ENCODE assay signal across 21 cellular contexts in genomic region chr7:51467384-51468017, GRCh38.
DNase-seq lines count a peak whose midpoint lies in the region; ATAC-seq and TF ChIP-seq lines count a peak whose summit lies in the region.
"Had no signal": no experiment of that assay in that cellular context is flagged by ENCODE, and none has a peak within 500 bp of the region (broad histone marks: within the 10 kb centered on the region; RNA-seq: fewer than 3 reads in every experiment).

No MANE protein-coding gene starts in this region.

- TF ChIP-seq POLR2A in Peyer's patch (IDR thresholded peaks at IDR 0.05): no peak

- no peak overlapping the region for H3K4me3 ChIP-seq in DND-41 (ENCODE audit: low read depth in 1 of 2, low read length in 2 of 2)
- H3K4me3 ChIP-seq in Peyer's patch: no peak overlapping the region
- H3K4me3 ChIP-seq: right atrium auricular region, spleen had no signal

- H3K27me3 Mint-ChIP-seq in activated CD8-positive, alpha-beta memory T cell treated with anti-CD3 and anti-CD28 coated beads, Interleukin-2, amount 10 ng/mL, durations not matched to agents 7 days and 5 days: peaks cover 13% of the 10 kb centered on the region
- H3K27me3 Mint-ChIP-seq in activated CD8-positive, alpha-beta T cell treated with anti-CD3 and anti-CD28 coated beads, Interleukin-2, amount 10 ng/mL, durations not matched to agents 7 days and 5 days (ENCODE audit: low read depth): peaks cover 12% of the 10 kb centered on the region

- ATAC-seq in activated CD8-positive, alpha-beta memory T cell treated with anti-CD3 and anti-CD28 coated beads, Interleukin-2, amount 10 ng/mL, durations not matched to agents 7 days and 5 days: peak; percentile 78
- peak; percentile 93 for ATAC-seq in DND-41 (ENCODE audit: insufficient read depth, low read depth)
- ATAC-seq in activated CD8-positive, alpha-beta T cell treated with anti-CD3 and anti-CD28 coated beads, Interleukin-2, amount 10 ng/mL, durations not matched to agents 7 days and 5 days: peak; percentile 92
- ATAC-seq: left ventricle myocardium superior had no signal

- TF ChIP-seq CTCF in DND-41 (IDR thresholded peaks at IDR 0.05; ENCODE audit: borderline replicate concordance, extremely low read depth, low read length, poor library complexity, severe bottlenecking): no peak
- TF ChIP-seq CTCF in Peyer's patch (IDR thresholded peaks at IDR 0.05): no peak

- peak; percentile 69 for DNase-seq in activated CD8-positive, alpha-beta memory T cell treated with anti-CD3 and anti-CD28 coated beads, Interleukin-2, amount 10 ng/mL, durations not matched to agents 7 days and 5 days
- DNase-seq in activated CD8-positive, alpha-beta memory T cell treated with anti-CD3 and anti-CD28 coated beads, Interleukin-2, amount 50 U/mL, for 48 hours: no peak
- DNase-seq in DND-41: peak; percentile 58
- DNase-seq in activated CD8-positive, alpha-beta T cell treated with anti-CD3 and anti-CD28 coated beads, Interleukin-2, amount 10 ng/mL, durations not matched to agents 7 days and 5 days: peak; percentile 77
- peak; percentile 8 to 9 for DNase-seq in stimulated activated CD8-positive, alpha-beta memory T cell treated with anti-CD3 and anti-CD28 coated beads, Interleukin-15, amount 100 ng/mL, for 48 hours (ENCODE audit: low read depth in 2 of 2)
- no peak for DNase-seq in NCI-H1105 (lab: John Stamatoyannopoulos, UW)
- DNase-seq in Peyer's patch: no peak
- no peak for DNase-seq in GOT3 (lab: John Stamatoyannopoulos, UW)
- DNase-seq: aorta, kidney, left ventricle myocardium superior, NCI-H1436 treated with DMSO at 0.1 percent for 48 hours, NCI-H446, NCI-H748 treated with DMSO at 0.1 percent for 48 hours, posterior cingulate gyrus, spleen, WERI-Rb-1 had no signal

- no peaks in the 10 kb centered on the region for H3K27me3 ChIP-seq in DND-41 (ENCODE audit: insufficient read depth, low read length, poor library complexity)
- no peaks in the 10 kb centered on the region for H3K27me3 ChIP-seq in Peyer's patch

- H3K27ac Mint-ChIP-seq in activated CD8-positive, alpha-beta memory T cell treated with anti-CD3 and anti-CD28 coated beads, Interleukin-2, amount 10 ng/mL, durations not matched to agents 7 days and 5 days: peak overlapping the region; percentile 68
- peak overlapping the region; percentile 66 for H3K27ac Mint-ChIP-seq in activated CD8-positive, alpha-beta T cell treated with anti-CD3 and anti-CD28 coated beads, Interleukin-2, amount 10 ng/mL, durations not matched to agents 7 days and 5 days
- H3K27ac Mint-ChIP-seq: activated naive CD4-positive, alpha-beta T cell treated with anti-CD3 and anti-CD28 coated beads, Interleukin-2, amount 50 U/mL, for 24 hours; type B pancreatic cell had no signal

- H4K20me1 ChIP-seq in DND-41 (ENCODE audit: insufficient read depth, low read length): no peaks in the 10 kb centered on the region

- H2AFZ ChIP-seq in DND-41 (ENCODE audit: low read depth, low read length): no peak overlapping the region

- no peak overlapping the region for H3K9ac ChIP-seq in DND-41 (ENCODE audit: low read depth, low read length)

- peaks cover 15% of the 10 kb centered on the region for H3K4me1 Mint-ChIP-seq in activated CD8-positive, alpha-beta memory T cell treated with anti-CD3 and anti-CD28 coated beads, Interleukin-2, amount 10 ng/mL, durations not matched to agents 7 days and 5 days
- H3K4me1 Mint-ChIP-seq in activated CD8-positive, alpha-beta T cell treated with anti-CD3 and anti-CD28 coated beads, Interleukin-2, amount 10 ng/mL, durations not matched to agents 7 days and 5 days (ENCODE audit: low read depth): peaks cover 34% of the 10 kb centered on the region
- H3K4me1 Mint-ChIP-seq: activated naive CD4-positive, alpha-beta T cell treated with anti-CD3 and anti-CD28 coated beads, Interleukin-2, amount 50 U/mL, for 24 hours had no signal

- H3K4me2 ChIP-seq in DND-41 (ENCODE audit: insufficient read depth, low read length): no peak overlapping the region

- peaks cover 3% of the 10 kb centered on the region for H3K9me3 Mint-ChIP-seq in activated CD8-positive, alpha-beta memory T cell treated with anti-CD3 and anti-CD28 coated beads, Interleukin-2, amount 10 ng/mL, durations not matched to agents 7 days and 5 days (ENCODE audit: low read depth)
- no peaks in the 10 kb centered on the region for H3K9me3 Mint-ChIP-seq in activated CD8-positive, alpha-beta T cell treated with anti-CD3 and anti-CD28 coated beads, Interleukin-2, amount 10 ng/mL, durations not matched to agents 7 days and 5 days (ENCODE audit: insufficient read depth)
- H3K9me3 Mint-ChIP-seq: activated naive CD4-positive, alpha-beta T cell treated with anti-CD3 and anti-CD28 coated beads, Interleukin-2, amount 50 U/mL, for 24 hours; type B pancreatic cell had no signal

- no peak overlapping the region for H3K27ac ChIP-seq in DND-41 (ENCODE audit: low read length)
- H3K27ac ChIP-seq in Peyer's patch: no peak overlapping the region
- H3K27ac ChIP-seq: neutrophil, right atrium auricular region, spleen, WERI-Rb-1 had no signal

- CTCF ChIA-PET in activated CD8-positive, alpha-beta memory T cell treated with anti-CD3 and anti-CD28 coated beads, Interleukin-2, amount 10 ng/mL, durations not matched to agents 7 days and 5 days (lab: Charles Lee): no interaction called here
- CTCF ChIA-PET in activated CD8-positive, alpha-beta T cell treated with anti-CD3 and anti-CD28 coated beads, Interleukin-2, amount 10 ng/mL, durations not matched to agents 7 days and 5 days (lab: Charles Lee): no interaction called here

- no peak overlapping the region for H3K4me3 Mint-ChIP-seq in activated CD8-positive, alpha-beta memory T cell treated with anti-CD3 and anti-CD28 coated beads, Interleukin-2, amount 10 ng/mL, durations not matched to agents 7 days and 5 days
- no peak overlapping the region for H3K4me3 Mint-ChIP-seq in activated CD8-positive, alpha-beta T cell treated with anti-CD3 and anti-CD28 coated beads, Interleukin-2, amount 10 ng/mL, durations not matched to agents 7 days and 5 days
- H3K4me3 Mint-ChIP-seq: activated naive CD4-positive, alpha-beta T cell treated with anti-CD3 and anti-CD28 coated beads, Interleukin-2, amount 50 U/mL, for 24 hours; type B pancreatic cell had no signal

- no peaks in the 10 kb centered on the region for H3K36me3 ChIP-seq in DND-41 (ENCODE audit: insufficient read depth, low read length)
- no peaks in the 10 kb centered on the region for H3K36me3 ChIP-seq in Peyer's patch
- H3K36me3 ChIP-seq: neutrophil, right atrium auricular region, spleen, WERI-Rb-1 had no signal

- POLR2A ChIA-PET in activated CD8-positive, alpha-beta T cell treated with anti-CD3 and anti-CD28 coated beads, Interleukin-2, amount 10 ng/mL, durations not matched to agents 7 days and 5 days (lab: Charles Lee): no interaction called here

- H3K4me1 ChIP-seq in DND-41 (ENCODE audit: insufficient read depth, low read length) (peaks cover 10% of the 10 kb centered on the region; the same call in 1 of the 2 replicates), Peyer's patch (no peaks in the 10 kb centered on the region)
- H3K4me1 ChIP-seq: right atrium auricular region, spleen had no signal

- H3K36me3 Mint-ChIP-seq in activated CD8-positive, alpha-beta memory T cell treated with anti-CD3 and anti-CD28 coated beads, Interleukin-2, amount 10 ng/mL, durations not matched to agents 7 days and 5 days: no peaks in the 10 kb centered on the region
- H3K36me3 Mint-ChIP-seq in activated CD8-positive, alpha-beta T cell treated with anti-CD3 and anti-CD28 coated beads, Interleukin-2, amount 10 ng/mL, durations not matched to agents 7 days and 5 days (ENCODE audit: low read depth): no peaks in the 10 kb centered on the region
- H3K36me3 Mint-ChIP-seq: activated naive CD4-positive, alpha-beta T cell treated with anti-CD3 and anti-CD28 coated beads, Interleukin-2, amount 50 U/mL, for 24 hours; type B pancreatic cell had no signal

- H3K79me2 ChIP-seq in DND-41 (ENCODE audit: insufficient read depth, low read length): no peaks in the 10 kb centered on the region

- no peaks in the 10 kb centered on the region for H3K9me3 ChIP-seq in DND-41 (ENCODE audit: insufficient read depth, low read length, severe bottlenecking)
- no peaks in the 10 kb centered on the region for H3K9me3 ChIP-seq in Peyer's patch
- H3K9me3 ChIP-seq: neutrophil, right atrium auricular region had no signal

Comparison
In these comparisons a context has a peak if more than half of its experiments do, and no peak if none do; other contexts are left out.
1. DNase-seq: peak in activated CD8-positive, alpha-beta memory T cell treated with anti-CD3 and anti-CD28 coated beads, Interleukin-2, amount 10 ng/mL, durations not matched to agents 7 days and 5 days (single experiment), DND-41 (single experiment), activated CD8-positive, alpha-beta T cell treated with anti-CD3 and anti-CD28 coated beads, Interleukin-2, amount 10 ng/mL, durations not matched to agents 7 days and 5 days (single experiment) and stimulated activated CD8-positive, alpha-beta memory T cell treated with anti-CD3 and anti-CD28 coated beads, Interleukin-15, amount 100 ng/mL, for 48 hours (2 of 2); none in activated CD8-positive, alpha-beta memory T cell treated with anti-CD3 and anti-CD28 coated beads, Interleukin-2, amount 50 U/mL, for 48 hours (single experiment), NCI-H1105 (single experiment), Peyer's patch (0 of 3) and GOT3 (single experiment).
2. Peak in every context shown above with its lines, with median percentiles within 50 percentile points of each other: ATAC-seq.